Comparison of ENCODE assay signal across 7 cellular contexts in the genomic region with DNA sequence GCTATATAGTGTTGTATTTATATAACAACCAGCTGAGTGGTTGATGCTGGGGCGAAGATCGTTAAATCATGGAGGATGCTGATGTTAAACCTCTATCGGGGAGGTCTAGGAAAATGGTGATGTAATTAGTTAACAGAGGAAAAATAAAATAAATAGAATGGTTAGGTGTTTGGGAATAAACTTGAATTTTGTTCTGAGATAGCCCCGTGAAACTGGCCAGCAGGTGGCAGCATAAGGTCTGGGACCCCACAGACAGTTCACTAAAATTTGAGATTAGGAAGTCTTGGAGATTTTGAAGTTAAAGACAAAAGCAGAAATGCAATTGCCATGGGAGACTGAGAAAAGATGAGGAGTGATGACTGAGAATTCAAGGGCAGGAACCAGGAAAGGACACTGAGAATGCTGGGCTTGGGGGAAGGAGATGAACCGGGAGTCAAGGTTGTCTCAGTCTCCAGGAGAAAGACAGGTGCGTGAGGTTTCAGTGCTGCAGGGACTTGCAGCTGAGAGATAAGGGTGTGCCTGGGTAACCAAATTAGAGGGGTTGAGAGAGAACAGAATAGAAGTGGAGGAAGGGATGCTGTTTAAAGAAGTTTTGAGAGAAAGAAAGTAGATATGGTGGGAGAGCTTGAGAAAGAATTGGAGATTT.
DNase-seq lines count a peak whose midpoint lies in the region; ATAC-seq and TF ChIP-seq lines count a peak whose summit lies in the region.
"Not testable (repeated sequence)": the region's sequence is repeated elsewhere in the genome, so short reads cannot be mapped to it uniquely, and the experiment has no call there.

No MANE protein-coding gene starts in this region.

- H3K27ac ChIP-seq in IMR-90 (ENCODE audit: insufficient read depth, low read length); OCI-LY3 (ENCODE audit: low read length): not testable (repeated sequence)

- H3K23ac ChIP-seq in IMR-90 (ENCODE audit: low read depth, low read length), result not testable (repeated sequence)

- intact Hi-C loops in IMR-90 (cut with micrococcal nuclease), result not testable (repeated sequence)

- H3K56ac ChIP-seq in IMR-90 (ENCODE audit: extremely low read depth, insufficient read depth, low read length), result not testable (repeated sequence)

- peaks cover 30% of the 10 kb centered on the region for H3K27me3 Mint-ChIP-seq in activated CD4-positive, alpha-beta memory T cell treated with anti-CD3 and anti-CD28 coated beads, Interleukin-2, amount 10 ng/mL, durations not matched to agents 7 days and 5 days

- not testable (repeated sequence) for H3K14ac ChIP-seq in IMR-90 (replicated peaks; ENCODE audit: low read depth, low read length)

- not testable (repeated sequence) for H3K79me2 ChIP-seq in OCI-LY3 (ENCODE audit: low read length)

- not testable (repeated sequence) for H3K4ac ChIP-seq in IMR-90 (ENCODE audit: low read depth, low read length)

- H3K4me1 Mint-ChIP-seq in activated CD4-positive, alpha-beta memory T cell treated with anti-CD3 and anti-CD28 coated beads, Interleukin-2, amount 10 ng/mL, durations not matched to agents 7 days and 5 days, result not testable (repeated sequence)

- not testable (repeated sequence) for H2BK5ac ChIP-seq in IMR-90 (ENCODE audit: low read depth, low read length, poor library complexity, severe bottlenecking)

- WGBS in IMR-90 (ENCODE audit: extremely low coverage in 2 of 2, insufficient read length in 1 of 2), 2 experiments, result 0% methylated on average over 1 of the region's 6 CpGs; no CpG with 5 or more reads in 1 of the 2 experiments

- not testable (repeated sequence) for H2BK120ac ChIP-seq in IMR-90 (ENCODE audit: low read depth, low read length)

- dilution Hi-C loops in IMR-90 (cut with HindIII; ENCODE audit: low sequenced_read_pairs, unreplicated experiment), result not testable (repeated sequence)

- peak; percentile 51 for TF ChIP-seq CTCF in GM12864 (IDR thresholded peaks at IDR 0.05; ENCODE audit: low read depth, low read length, missing control alignments)
- TF ChIP-seq CTCF in IMR-90 (conservative IDR thresholded peaks at IDR 0.05; ENCODE audit: low read depth, low read length), result peak; percentile 44
- TF ChIP-seq CTCF in OCI-LY3 (IDR thresholded peaks at IDR 0.05; ENCODE audit: low read depth, low read length), result peak; percentile 51
- peak; percentile 64 for TF ChIP-seq CTCF in choroid plexus epithelial cell (conservative IDR thresholded peaks at IDR 0.05; ENCODE audit: low read depth, low read length)

- H3K9ac ChIP-seq in IMR-90 (ENCODE audit: low read depth, low read length); OCI-LY3 (ENCODE audit: low read length): not testable (repeated sequence)

- ATAC-seq in IMR-90 (ENCODE audit: low read depth), result not testable (repeated sequence)

- H2BK15ac ChIP-seq in IMR-90 (ENCODE audit: low read depth, low read length), result not testable (repeated sequence)

- not testable (repeated sequence) for H3K9me3 Mint-ChIP-seq in activated CD4-positive, alpha-beta memory T cell treated with anti-CD3 and anti-CD28 coated beads, Interleukin-2, amount 10 ng/mL, durations not matched to agents 7 days and 5 days

- H3K27me3 ChIP-seq in IMR-90 (ENCODE audit: control insufficient read depth, insufficient read depth, low read length), result not testable (repeated sequence)
- H3K27me3 ChIP-seq in OCI-LY3 (ENCODE audit: low read depth, low read length), result peaks cover 14% of the 10 kb centered on the region; the same call in 1 of the 2 replicates

- not testable (repeated sequence) for H3K9me1 ChIP-seq in IMR-90 (ENCODE audit: insufficient read depth, low read length)

- not testable (repeated sequence) for H2AK5ac ChIP-seq in IMR-90 (ENCODE audit: low read depth, low read length)

- not testable (repeated sequence) for H2AK9ac ChIP-seq in IMR-90 (replicated peaks; ENCODE audit: low read depth, low read length, poor library complexity)

- not testable (repeated sequence) for DNase-seq in GM12864 (ENCODE audit: low read depth)
- DNase-seq in IMR-90 (peak; percentile 7), choroid plexus epithelial cell (ENCODE audit: low read depth) (peak; percentile 24), inferior parietal cortex (ENCODE audit: extremely low spot score) (peak; percentile 17), retina (peak; percentile 3)
- peak; percentile 24 for DNase-seq in activated CD4-positive, alpha-beta memory T cell treated with anti-CD3 and anti-CD28 coated beads, Interleukin-2, amount 10 ng/mL, durations not matched to agents 7 days and 5 days

- not testable (repeated sequence) for H3K36me3 Mint-ChIP-seq in activated CD4-positive, alpha-beta memory T cell treated with anti-CD3 and anti-CD28 coated beads, Interleukin-2, amount 10 ng/mL, durations not matched to agents 7 days and 5 days (ENCODE audit: low read depth)

- not testable (repeated sequence) for H3K4me3 ChIP-seq in GM12864 (ENCODE audit: low read depth, low read length); IMR-90 (ENCODE audit: insufficient read depth, low read depth, low read length); OCI-LY3 (ENCODE audit: low read length); choroid plexus epithelial cell (ENCODE audit: low read depth, low read length)

- not testable (repeated sequence) for H2AFZ ChIP-seq in IMR-90 (replicated peaks; ENCODE audit: low read length, poor library complexity); OCI-LY3 (ENCODE audit: low read depth, low read length)

- in situ Hi-C loops in IMR-90 (cut with MboI; ENCODE audit: low sequenced_read_pairs), result not testable (repeated sequence)

- H4K91ac ChIP-seq in IMR-90 (ENCODE audit: insufficient read depth, low read depth, low read length), result not testable (repeated sequence)

- not testable (repeated sequence) for H3K18ac ChIP-seq in IMR-90 (ENCODE audit: low read depth, low read length)

- not testable (repeated sequence) for H4K20me1 ChIP-seq in IMR-90 (ENCODE audit: insufficient read depth, low read length); OCI-LY3 (ENCODE audit: insufficient read depth, low read length)

- POLR2A ChIA-PET in IMR-90 (lab: Charles Lee; ENCODE audit: unreplicated experiment); activated CD4-positive, alpha-beta memory T cell treated with anti-CD3 and anti-CD28 coated beads, Interleukin-2, amount 10 ng/mL, durations not matched to agents 7 days and 5 days (lab: Charles Lee): not testable (repeated sequence)

- H3K4me1 ChIP-seq in IMR-90 (ENCODE audit: control insufficient read depth, insufficient read depth, low read length); OCI-LY3 (ENCODE audit: low read length): not testable (repeated sequence)

- TF ChIP-seq RAD21 in IMR-90 (IDR thresholded peaks at IDR 0.05; ENCODE audit: low read length), result peak; percentile 35

- BruUV-seq in IMR-90 (replicated peaks; lab: Mats Ljungman, UMichigan), result not testable (repeated sequence)

- not testable (repeated sequence) for H4K8ac ChIP-seq in IMR-90 (ENCODE audit: low read depth in 2 of 2, low read length in 2 of 2)

- not testable (repeated sequence) for H3K36me3 ChIP-seq in IMR-90 (ENCODE audit: control insufficient read depth, insufficient read depth, low read length); OCI-LY3 (replicated peaks; ENCODE audit: low read depth, low read length)

- TF ChIP-seq POLR2A in IMR-90 (IDR thresholded peaks at IDR 0.05; ENCODE audit: low read depth, low read length), result not testable (repeated sequence)

- not testable (repeated sequence) for H4K5ac ChIP-seq in IMR-90 (ENCODE audit: low read depth, low read length)

- not testable (repeated sequence) for H3K79me1 ChIP-seq in IMR-90 (ENCODE audit: low read depth in 1 of 2, low read length in 2 of 2)

- CTCF ChIA-PET in IMR-90 (lab: Yijun Ruan, JAX), result not testable (repeated sequence)
- CTCF ChIA-PET in activated CD4-positive, alpha-beta memory T cell treated with anti-CD3 and anti-CD28 coated beads, Interleukin-2, amount 10 ng/mL, durations not matched to agents 7 days and 5 days (lab: Charles Lee), result interaction anchor here (0.5 to 0.7 kb wide), 3 partner anchors 244 to 501 kb away, joined by 3 to 4 read pairs (median 3); no protein-coding TSS in a partner anchor

- H3K4me3 Mint-ChIP-seq in activated CD4-positive, alpha-beta memory T cell treated with anti-CD3 and anti-CD28 coated beads, Interleukin-2, amount 10 ng/mL, durations not matched to agents 7 days and 5 days, result not testable (repeated sequence)

- not testable (repeated sequence) for H3K9me3 ChIP-seq in IMR-90 (ENCODE audit: control insufficient read depth, insufficient read depth, low read length); OCI-LY3 (ENCODE audit: insufficient read depth, low read length)

- not testable (repeated sequence) for H2BK20ac ChIP-seq in IMR-90 (ENCODE audit: low read depth, low read length)

- H3K27ac Mint-ChIP-seq in activated CD4-positive, alpha-beta memory T cell treated with anti-CD3 and anti-CD28 coated beads, Interleukin-2, amount 10 ng/mL, durations not matched to agents 7 days and 5 days, result not testable (repeated sequence)

- H3K4me2 ChIP-seq in IMR-90 (ENCODE audit: low read depth, low read length); OCI-LY3 (ENCODE audit: low read length): not testable (repeated sequence)

TF ChIP-seq in IMR-90, 13 proteins besides CTCF, POLR2A, EP300 and RAD21:
- TF ChIP-seq SMC3 (IDR thresholded peaks at IDR 0.05; ENCODE audit: low read depth, low read length), result peak; percentile 21; the same call in 1 of the 2 replicates
